ENCODE assay signal across 28 cellular contexts in the genomic region with DNA sequence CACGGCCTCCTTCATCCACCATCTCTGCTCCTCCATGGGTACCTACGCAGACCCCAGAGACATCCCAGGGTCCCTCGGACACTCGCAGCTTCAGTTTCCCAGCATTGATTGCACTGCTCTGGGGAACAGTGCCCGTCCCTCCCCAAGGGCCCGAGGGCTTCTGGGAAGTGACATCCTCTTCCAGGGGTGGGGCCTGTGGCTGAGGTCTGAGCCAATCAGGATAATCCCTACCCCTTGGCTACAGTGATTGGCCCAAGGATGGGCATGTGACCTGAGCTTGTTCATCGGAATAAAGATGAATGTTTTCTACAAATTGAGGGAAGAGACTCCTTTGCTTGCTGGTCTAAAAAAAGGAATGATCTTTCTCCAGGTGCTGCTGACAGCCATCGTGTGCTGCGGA. TPM values are rescaled to one million over a fixed set of nuclear protein-coding genes. Genes with fewer than 3 reads are reported as not detected.
DNase-seq lines count a peak whose midpoint lies in the region; FAIRE-seq and TF ChIP-seq lines count a peak whose summit lies in the region.
"Had no signal": no experiment of that assay in that cellular context is flagged by ENCODE, and none has a peak within 500 bp of the region (broad histone marks: within the 10 kb centered on the region; RNA-seq: fewer than 3 reads in every experiment).

No MANE protein-coding gene starts in this region.

- intact Hi-C loops in dorsolateral prefrontal cortex (cut with DNase I) = no loop called here

- TF ChIP-seq CTCF in dorsolateral prefrontal cortex (IDR thresholded peaks at IDR 0.05 in 54 of 56, conservative IDR thresholded peaks at IDR 0.05 in 2 of 56; ENCODE audit: low read depth in 1 of 56, partially characterized antibody in 56 of 56) = no peak

- H3K27me3 ChIP-seq in dorsolateral prefrontal cortex = peaks cover 0 to 43% (median 3%) of the 10 kb centered on the region in 45 donors
- H3K27me3 ChIP-seq: colonic mucosa, right lobe of liver, upper lobe of left lung had no signal

- H3K27ac ChIP-seq in dorsolateral prefrontal cortex = no peak overlapping the region
- H3K27ac ChIP-seq: colonic mucosa, foreskin keratinocyte, heart right ventricle, parathyroid adenoma, right lobe of liver, upper lobe of left lung had no signal

- H3K4me3 ChIP-seq in dorsolateral prefrontal cortex = peak overlapping the region in 28 of 59 donors; percentile 6 to 55 (median 25)
- H3K4me3 ChIP-seq: colonic mucosa, heart right ventricle, lung, right lobe of liver, upper lobe of left lung had no signal

- no peak for FAIRE-seq in GM19239 (lab: Jason Lieb, UNC)

- peak; percentile 71 for DNase-seq in HT1080 (ENCODE audit: low read depth)
- DNase-seq in NCI-H774 (lab: John Stamatoyannopoulos, UW) = peak; percentile 31
- DNase-seq in dorsolateral prefrontal cortex = peak in 7 of 10 donors; percentile 13 to 74 (median 50)
- peak; percentile 66 for DNase-seq in superior temporal gyrus (ENCODE audit: extremely low spot score)
- no peak for DNase-seq in GM19239 (ENCODE audit: insufficient read length, low spot score)
- DNase-seq in G401 (ENCODE audit: low spot score) = no peak
- no peak for DNase-seq in AG08396 (ENCODE audit: low spot score)
- DNase-seq: activated CD4-positive, CD25-positive, alpha-beta regulatory T cell treated with anti-CD3 and anti-CD28 coated beads, Interleukin-2, amount 50 U/mL, for 72 hours; activated CD8-positive, alpha-beta T cell treated with anti-CD3 and anti-CD28 coated beads for 36 hours; aorta; Calu3; colonic mucosa; DND-41; effector memory CD8-positive, alpha-beta T cell; foreskin keratinocyte; heart right ventricle; HFFc6; natural killer cell; NCI-H1092 treated with DMSO at 0.1 percent for 48 hours; PC-3; right lobe of liver; Right ventricle myocardium superior; stimulated activated CD4-positive, alpha-beta T cell treated with anti-CD3 and anti-CD28 coated beads, Interleukin-2, amount 100 ng/mL, for 48 hours; upper lobe of left lung had no signal

- in situ Hi-C loops in G401 (cut with HindIII; ENCODE audit: low sequenced_read_pairs) = no loop called here

RNA-seq across cellular contexts. Expression of a gene that starts 37.3 kb away (rescaled TPM):
- total RNA-seq in HT1080 (2014; rRNA removed; shearing (Covaris generic)) = not detected in 2 replicates
- 0.14 TPM in 1 of 2 replicates, not detected in the other for polyA plus RNA-seq in HT1080 (2015; cell fraction: cytosol; rRNA removed)
- 0.85 TPM in 1 of 2 replicates, not detected in the other for polyA plus RNA-seq in HT1080 (2015; cell fraction: nucleus; rRNA removed)
- total RNA-seq in dorsolateral prefrontal cortex = 1 to 10 TPM in 1 of 120 experiments, under 1 TPM in 1, not detected in 118; 0.69 to 1.1 TPM
- total RNA-seq in G401 (2014; rRNA removed; shearing (Covaris generic)) = not detected in 2 replicates
- total RNA-seq: activated CD8-positive, alpha-beta T cell treated with anti-CD3 and anti-CD28 coated beads for 36 hours; Calu3; foreskin keratinocyte; HFFc6; lung; mononuclear cell; natural killer cell; PC-3; upper lobe of left lung had no signal
- polyA plus RNA-seq: CD14-positive monocyte had no signal

Comparison
In these comparisons a context has a peak if more than half of its experiments do, and no peak if none do; other contexts are left out.
1. DNase-seq: peak in HT1080 (single experiment), NCI-H774 (single experiment), dorsolateral prefrontal cortex (7 of 10) and superior temporal gyrus (single experiment); none in GM19239 (single experiment), G401 (single experiment) and AG08396 (single experiment).